ENCODE assay signal across 8 cellular contexts in genomic region chr15:32536507-32537172, GRCh38. TPM values are rescaled to one million over a fixed set of nuclear protein-coding genes. Genes with fewer than 3 reads are reported as not detected.
DNase-seq lines count a peak whose midpoint lies in the region; ATAC-seq, FAIRE-seq and TF ChIP-seq lines count a peak whose summit lies in the region.
"Not testable (repeated sequence)": the region's sequence is repeated elsewhere in the genome, so short reads cannot be mapped to it uniquely, and the experiment has no call there.

No MANE protein-coding gene starts in this region.

- not testable (repeated sequence) for H3K27ac Mint-ChIP-seq in activated T-cell treated with anti-CD3 and anti-CD28 coated beads, Interleukin-2, amount 50 U/mL, for 72 hours

- H3K27ac ChIP-seq in A549 (peak overlapping the region; percentile 68 to 87), Peyer's patch (peak overlapping the region; percentile 77 to 84 (median 83)), esophagus (ENCODE audit: low read depth in 2 of 2, low read length in 1 of 2) (peak overlapping the region; percentile 64 to 70)
- H3K27ac ChIP-seq in mesendoderm (ENCODE audit: low read depth, low read length) = not testable (repeated sequence)

- peak overlapping the region; percentile 59 for H3K4me2 ChIP-seq in A549
- H3K4me2 ChIP-seq in mesendoderm (ENCODE audit: low read length) = not testable (repeated sequence)

- not testable (repeated sequence) for H4K8ac ChIP-seq in mesendoderm (ENCODE audit: low read depth, low read length)

- H3K36me3 ChIP-seq in Peyer's patch; esophagus (ENCODE audit: control insufficient read depth in 2 of 2, insufficient read depth in 2 of 2, low read length in 1 of 2); mesendoderm (ENCODE audit: control insufficient read depth, insufficient read depth, low read length): not testable (repeated sequence)

- H2BK120ac ChIP-seq in mesendoderm (ENCODE audit: low read depth, low read length) = not testable (repeated sequence)

- not testable (repeated sequence) for H2BK15ac ChIP-seq in mesendoderm (replicated peaks; ENCODE audit: low read depth)

- H3K4me1 ChIP-seq in A549; Peyer's patch; esophagus (ENCODE audit: control insufficient read depth in 2 of 2, insufficient read depth in 2 of 2, low read length in 1 of 2); mesendoderm (ENCODE audit: control insufficient read depth, low read depth, low read length): not testable (repeated sequence)

- peak overlapping the region; percentile 45 for H3K4me3 ChIP-seq in A549
- H3K4me3 ChIP-seq in Peyer's patch = peak overlapping the region; percentile 45 to 58 (median 54)
- peak overlapping the region; percentile 44 to 48 for H3K4me3 ChIP-seq in esophagus (ENCODE audit: low read depth in 1 of 2, low read length in 2 of 2)
- H3K4me3 ChIP-seq in mesendoderm (ENCODE audit: low read length) = not testable (repeated sequence)

- not testable (repeated sequence) for H4K5ac ChIP-seq in mesendoderm (ENCODE audit: low read length)

- not testable (repeated sequence) for H3K18ac ChIP-seq in mesendoderm (ENCODE audit: low read length)

- TF ChIP-seq EP300 in A549 (IDR thresholded peaks at IDR 0.05) = not testable (repeated sequence)

- not testable (repeated sequence) for H3K23ac ChIP-seq in mesendoderm (ENCODE audit: low read length)

- H3K79me2 ChIP-seq in mesendoderm (ENCODE audit: control insufficient read depth, insufficient read depth, low read length) = not testable (repeated sequence)

- H3K9ac ChIP-seq in mesendoderm (ENCODE audit: low read length) = not testable (repeated sequence)

- not testable (repeated sequence) for TF ChIP-seq POLR2A in A549 (IDR thresholded peaks at IDR 0.05; ENCODE audit: low read length)
- peak; percentile 25 to 30 for TF ChIP-seq POLR2A in Peyer's patch (IDR thresholded peaks at IDR 0.05)

- TF ChIP-seq CTCF in A549 (IDR thresholded peaks at IDR 0.05) = not testable (repeated sequence)
- TF ChIP-seq CTCF in Peyer's patch (IDR thresholded peaks at IDR 0.05) = peak in 2 of 6 experiments; percentile 11 to 12

- WGBS in A549 (ENCODE audit: missing lambda C conversion rate) = 2% methylated on average over 7 of the region's 61 CpGs
- 0 to 3% methylated on average over 9 to 28 of the region's 61 CpGs for WGBS in esophagus, 2 donors
- no CpG with 5 or more reads among the region's 61 CpGs for WGBS in mesendoderm (ENCODE audit: extremely low coverage, insufficient coverage, low lambda C conversion rate)

- H3K27me3 Mint-ChIP-seq in activated T-cell treated with anti-CD3 and anti-CD28 coated beads, Interleukin-2, amount 50 U/mL, for 72 hours (ENCODE audit: low read depth) = not testable (repeated sequence)

- not testable (repeated sequence) for H3K4me1 Mint-ChIP-seq in activated T-cell treated with anti-CD3 and anti-CD28 coated beads, Interleukin-2, amount 50 U/mL, for 72 hours (ENCODE audit: low read depth)

- POLR2A ChIA-PET in A549 (lab: Yijun Ruan, JAX) = not testable (repeated sequence)

- not testable (repeated sequence) for H3K9me3 Mint-ChIP-seq in activated T-cell treated with anti-CD3 and anti-CD28 coated beads, Interleukin-2, amount 50 U/mL, for 72 hours

- H3K36me3 Mint-ChIP-seq in activated T-cell treated with anti-CD3 and anti-CD28 coated beads, Interleukin-2, amount 50 U/mL, for 72 hours (ENCODE audit: insufficient read depth in 2 of 2) = not testable (repeated sequence)

- ATAC-seq in A549 (peak; percentile 98 to 99), HG03039 (IDR thresholded peaks at IDR 0.05; ENCODE audit: unreplicated experiment) (peak; percentile 79)
- peak; percentile 92 to 93 for ATAC-seq in activated T-cell treated with anti-CD3 and anti-CD28 coated beads, Interleukin-2, amount 50 U/mL, for 72 hours (replicated peaks in 1 of 2)

- H3K4me3 Mint-ChIP-seq in activated T-cell treated with anti-CD3 and anti-CD28 coated beads, Interleukin-2, amount 50 U/mL, for 72 hours = peak overlapping the region; percentile 66 to 68

- DNase-seq in A549 (ENCODE audit: low read depth in 1 of 2, low spot score in 1 of 2) = peak in 1 of 2 experiments; percentile 43
- not testable (repeated sequence) for DNase-seq in GM19239 (ENCODE audit: insufficient read length, low spot score)
- DNase-seq in Peyer's patch = peak; percentile 32 to 70 (median 39)
- DNase-seq in activated T-cell treated with anti-CD3 and anti-CD28 coated beads, Interleukin-2, amount 50 U/mL, for 72 hours = peak; percentile 74 to 81
- peak; percentile 29 for DNase-seq in mesendoderm
- DNase-seq in stimulated activated CD4-positive, alpha-beta T cell treated with anti-CD3 and anti-CD28 coated beads, Interleukin-1b, Interleukin-23, amount 100 ng/mL, for 24 hours (ENCODE audit: low read depth in 4 of 4, low spot score in 1 of 4) = peak in 3 of 4 experiments; percentile 1 to 24 (median 7)

- not testable (repeated sequence) for TF ChIP-seq RAD21 in A549 (conservative IDR thresholded peaks at IDR 0.05 in 1 of 2, IDR thresholded peaks at IDR 0.05 in 1 of 2)

- H3K79me1 ChIP-seq in mesendoderm (ENCODE audit: low read length) = not testable (repeated sequence)

- H2AK5ac ChIP-seq in mesendoderm (ENCODE audit: low read length) = not testable (repeated sequence)

- not testable (repeated sequence) for H3K27me3 ChIP-seq in Peyer's patch; esophagus (ENCODE audit: control insufficient read depth in 1 of 2, insufficient read depth in 2 of 2, low read length in 2 of 2); mesendoderm (ENCODE audit: insufficient read depth, low read length, poor library complexity)

- not testable (repeated sequence) for H3K4ac ChIP-seq in mesendoderm (ENCODE audit: low read depth, low read length)

- not testable (repeated sequence) for H2BK5ac ChIP-seq in mesendoderm (ENCODE audit: low read length)

- H3K56ac ChIP-seq in mesendoderm (ENCODE audit: low read length) = peak overlapping the region; percentile 37

- FAIRE-seq in A549 (lab: Jason Lieb, UNC) = not testable (repeated sequence)
- FAIRE-seq in GM19239 (lab: Jason Lieb, UNC) = peak; percentile 47

- H3K9me3 ChIP-seq in A549; Peyer's patch; esophagus (ENCODE audit: control insufficient read depth in 2 of 2, insufficient read depth in 1 of 2, low read depth in 1 of 2, low read length in 1 of 2): not testable (repeated sequence)

- CTCF ChIA-PET in A549 (lab: Yijun Ruan, JAX) = not testable (repeated sequence)

TF ChIP-seq in A549, 52 proteins besides CTCF, POLR2A, EP300 and RAD21:
- TF ChIP-seq PHF8 (IDR thresholded peaks at IDR 0.05; ENCODE audit: borderline replicate concordance, low read depth) = peak; percentile 30; the same call in 1 of the 2 replicates

RNA-seq across cellular contexts. Expression of gene GOLGA8N, which starts 56.6 kb away (rescaled TPM):
- polyA plus RNA-seq in A549 (2011; rRNA removed) (3.1 and 3.3 TPM in 2 replicates), A549 (2017; fragmentation: RNase III; extraction: RNeasy Plus Mini Kit Qiagen cat#74134 plus additional on column Dnase treatment) (3.0 to 3.9 TPM (median 3.0 TPM) in 3 replicates), esophagus (1 to 10 TPM; 3.0 to 5.9 TPM)
- 0.26 and 1.3 TPM in 2 replicates for polyA plus RNA-seq in A549 (2012; cell fraction: cytosol; rRNA removed)
- 1.6 and 2.1 TPM in 2 replicates for polyA plus RNA-seq in A549 (2012; cell fraction: nucleus; rRNA removed)
- polyA minus RNA-seq in A549 (2011; rRNA and poly(A)+ RNA removed) = 1.9 and 2.9 TPM in 2 replicates
- total RNA-seq in Peyer's patch = 10 to 100 TPM in 3 of 4 donors, 1 to 10 TPM in 1; 9.8 to 61.9 (median 16.6) TPM
- 1 to 10 TPM; 4.4 to 6.5 TPM for total RNA-seq in activated T-cell treated with anti-CD3 and anti-CD28 coated beads, Interleukin-2, amount 50 U/mL, for 72 hours
- polyA plus RNA-seq in mesendoderm (2013, experiment 1 of 2) = 0.25 TPM
- polyA plus RNA-seq in mesendoderm (2013, experiment 2 of 2) = 0.20 TPM
